In the genomic region with DNA sequence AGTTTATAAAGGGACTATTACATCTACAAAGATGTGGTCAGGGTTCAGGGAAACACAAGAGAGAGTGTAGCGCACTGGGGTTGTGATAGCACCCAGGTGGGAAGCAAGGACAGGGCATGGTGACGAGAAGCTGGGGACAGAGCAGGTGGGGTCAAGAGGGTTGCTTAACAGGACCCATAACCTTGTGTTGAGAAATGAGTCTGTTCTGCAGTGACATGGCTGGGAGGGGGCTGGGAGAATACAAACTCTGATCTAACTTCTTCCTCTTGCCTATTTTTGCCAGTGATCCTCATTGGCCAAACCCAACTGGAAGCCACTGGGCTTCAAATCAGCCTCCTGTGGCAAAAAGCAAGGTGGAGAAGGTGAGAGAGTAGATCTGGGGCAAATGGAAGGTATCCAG, we compare ENCODE assay signal across 14 cellular contexts.
DNase-seq lines count a peak whose midpoint lies in the region; ATAC-seq lines count a peak whose summit lies in the region.
"Had no signal": no experiment of that assay in that cellular context is flagged by ENCODE, and none has a peak within 500 bp of the region (broad histone marks: within the 10 kb centered on the region; RNA-seq: fewer than 3 reads in every experiment).

No MANE protein-coding gene starts in this region.

- peak; percentile 49 for DNase-seq in Ammon's horn (ENCODE audit: low spot score)
- DNase-seq in KBM-7: peak; percentile 59
- DNase-seq in SKM-1 (lab: John Stamatoyannopoulos, UW; ENCODE audit: unreplicated experiment): peak; percentile 7
- peak; percentile 48 for DNase-seq in left lobe of liver (ENCODE audit: low spot score)
- DNase-seq in GM19240 (ENCODE audit: insufficient read length, low spot score): no peak
- DNase-seq in COLO668 (lab: John Stamatoyannopoulos, UW; ENCODE audit: unreplicated experiment): no peak
- no peak for DNase-seq in activated CD8-positive, alpha-beta memory T cell treated with anti-CD3 and anti-CD28 coated beads for 24 hours
- DNase-seq: COR-L47, DMS153, Kasumi-1, NCI-H1092, NCI-H524 treated with DMSO at 0.1 percent for 48 hours, OCI-M1, SHP77 treated with DMSO at 0.1 percent for 48 hours had no signal

- in situ Hi-C loops in KBM-7 (cut with MboI; ENCODE audit: low pct_unique_long_range_greater_than_20kb, low sequenced_read_pairs): no loop called here

- ATAC-seq in left lobe of liver: peak; percentile 56

Comparison
In these comparisons a context has a peak if more than half of its experiments do, and no peak if none do; other contexts are left out.
1. DNase-seq: peak in Ammon's horn (single experiment), KBM-7 (single experiment), SKM-1 (single experiment) and left lobe of liver (single experiment); none in GM19240 (single experiment), COLO668 (single experiment) and activated CD8-positive, alpha-beta memory T cell treated with anti-CD3 and anti-CD28 coated beads for 24 hours (single experiment).